In genomic region chr7:146698995-146699610, GRCh38 we compare ENCODE assay signal across 25 cellular contexts.
"Had no signal": no experiment of that assay in that cellular context is flagged by ENCODE, and none has a peak within 500 bp of the region (broad histone marks: within the 10 kb centered on the region; RNA-seq: fewer than 3 reads in every experiment).

No MANE protein-coding gene starts in this region.

- H3K27me3 ChIP-seq: adrenal gland had no signal

- H3K4me3 ChIP-seq: adrenal gland had no signal

- H3K27ac ChIP-seq: adrenal gland, WERI-Rb-1 had no signal

- H3K9me3 ChIP-seq: adrenal gland had no signal

- ATAC-seq: activated CD4-positive, alpha-beta T cell treated with anti-CD3 and anti-CD28 coated beads for 36 hours; activated CD8-positive, alpha-beta T cell treated with anti-CD3 and anti-CD28 coated beads, Interleukin-2, amount 10 ng/mL, durations not matched to agents 7 days and 5 days; Panc1; Right ventricle myocardium inferior had no signal

- H3K36me3 ChIP-seq: adrenal gland, WERI-Rb-1 had no signal

- H3K4me1 ChIP-seq: adrenal gland had no signal

- DNase-seq: activated CD4-positive, alpha-beta T cell treated with anti-CD3 and anti-CD28 coated beads for 36 hours; activated CD4-positive, alpha-beta T cell treated with anti-CD3 and anti-CD28 coated beads, Interleukin-2, amount 50 U/mL, for 4 hours; activated CD8-positive, alpha-beta memory T cell treated with anti-CD3 and anti-CD28 coated beads, Interleukin-2, amount 50 U/mL, for 48 hours; activated CD8-positive, alpha-beta T cell treated with anti-CD3 and anti-CD28 coated beads, Interleukin-2, amount 10 ng/mL, durations not matched to agents 7 days and 5 days; activated naive CD4-positive, alpha-beta T cell treated with anti-CD3 and anti-CD28 coated beads, Interleukin-2, amount 50 U/mL, for 16 hours; activated naive CD8-positive, alpha-beta T cell treated with anti-CD3 and anti-CD28 coated beads, Interleukin-2, amount 10 ng/mL, durations not matched to agents 7 days and 5 days; activated T-cell treated with anti-CD3 and anti-CD28 coated beads, Interleukin-2, amount 50 U/mL, for 1 hour; adrenal gland; anterior cingulate cortex; cerebellar nuclear complex; Kasumi-1; NCI-H1048; NCI-H146; NCI-H187 treated with DMSO at 0.1 percent for 48 hours; NCI-H2081 treated with DMSO at 0.1 percent for 48 hours; NCI-H2171; NCI-H2227 treated with DMSO at 0.1 percent for 48 hours; NCI-H446 treated with DMSO at 0.1 percent for 48 hours; NCI-H526 treated with DMSO at 0.1 percent for 48 hours; NCI-H82; RPMI8226; T-helper 1 cell; WERI-Rb-1 had no signal
